ENCODE assay signal across 24 cellular contexts in genomic region chr1:160325252-160325651, GRCh38. TPM values are rescaled to one million over a fixed set of nuclear protein-coding genes. Genes with fewer than 3 reads are reported as not detected.
DNase-seq lines count a peak whose midpoint lies in the region; ATAC-seq lines count a peak whose summit lies in the region.
"Had no signal": no experiment of that assay in that cellular context is flagged by ENCODE, and none has a peak within 500 bp of the region (broad histone marks: within the 10 kb centered on the region; RNA-seq: fewer than 3 reads in every experiment).

No MANE protein-coding gene starts in this region.

- peak; percentile 99 for DNase-seq in DMS79 treated with DMSO at 0.1 percent for 48 hours (lab: John Stamatoyannopoulos, UW)
- DNase-seq in NCI-H1436 treated with DMSO at 0.1 percent for 48 hours (lab: John Stamatoyannopoulos, UW), result peak; percentile 49
- DNase-seq in NCI-H345 (lab: John Stamatoyannopoulos, UW), result peak; percentile 98
- DNase-seq in naive B cell, result no peak
- DNase-seq in H7, result no peak
- DNase-seq in activated CD8-positive, alpha-beta memory T cell treated with anti-CD3 and anti-CD28 coated beads for 24 hours, result no peak
- DNase-seq in NK-92 (lab: John Stamatoyannopoulos, UW; ENCODE audit: unreplicated experiment), result no peak
- DNase-seq: activated T-cell treated with anti-CD3 and anti-CD28 coated beads, Interleukin-2, amount 50 U/mL, for 1 hour; BE2C; dermis blood vessel endothelial cell; foreskin fibroblast; GF-D8; hypothalamus; kidney glomerular epithelial cell; mesendoderm; NCI-H226; Right ventricle myocardium superior; stimulated activated CD4-positive, alpha-beta T cell treated with anti-CD3 and anti-CD28 coated beads, Interleukin-2, amount 100 ng/mL, for 48 hours; T-cell had no signal

- H3K4me3 ChIP-seq in H7 (ENCODE audit: insufficient read depth, low read depth, low read length), result no peak overlapping the region

- H3K36me3 Mint-ChIP-seq in naive B cell, result peaks cover 19 to 35% of the 10 kb centered on the region in 2 donors

- peaks cover 0 to 3% (median 1%) of the 10 kb centered on the region in 3 donors for H3K4me1 Mint-ChIP-seq in naive B cell

- no peaks in the 10 kb centered on the region for H3K9me3 Mint-ChIP-seq in naive B cell
- H3K9me3 Mint-ChIP-seq: natural killer cell treated with Interleukin-12 subunit alpha and Interleukin-12 subunit beta and Interleukin-15 and Interleukin-18, amount 100 ng/mL, for 72 hours; T-cell had no signal

- no peak overlapping the region for H3K4me3 Mint-ChIP-seq in naive B cell
- H3K4me3 Mint-ChIP-seq: natural killer cell treated with Interleukin-12 subunit alpha and Interleukin-12 subunit beta and Interleukin-15 and Interleukin-18, amount 100 ng/mL, for 72 hours; T-cell had no signal

- H3K36me3 ChIP-seq in H7 (replicated peaks; ENCODE audit: control insufficient read depth, insufficient read depth, low read length), result peaks cover 23% of the 10 kb centered on the region

- H3K27me3 ChIP-seq in H7 (ENCODE audit: control insufficient read depth, insufficient read depth, low read length), result no peaks in the 10 kb centered on the region
- H3K27me3 ChIP-seq: BE2C had no signal

- no peaks in the 10 kb centered on the region for H3K27me3 Mint-ChIP-seq in naive B cell
- H3K27me3 Mint-ChIP-seq: natural killer cell treated with Interleukin-12 subunit alpha and Interleukin-12 subunit beta and Interleukin-15 and Interleukin-18, amount 100 ng/mL, for 72 hours; progenitor cell of endocrine pancreas; T-cell had no signal

- peak overlapping the region in 5 of 6 donors; percentile 35 to 83 (median 38) for H3K27ac Mint-ChIP-seq in naive B cell
- H3K27ac Mint-ChIP-seq: natural killer cell treated with Interleukin-12 subunit alpha and Interleukin-12 subunit beta and Interleukin-15 and Interleukin-18, amount 100 ng/mL, for 72 hours; progenitor cell of endocrine pancreas; T-cell had no signal

- ATAC-seq in naive B cell (ENCODE audit: low read depth in 2 of 2), result no peak
- ATAC-seq: natural killer cell treated with Interleukin-12 subunit alpha and Interleukin-12 subunit beta and Interleukin-15 and Interleukin-18, amount 100 ng/mL, for 72 hours; T-cell had no signal

RNA-seq across cellular contexts. Expression of gene COPA, which starts 17.8 kb away (rescaled TPM):
- polyA plus RNA-seq in naive B cell (ENCODE audit: low read depth in 6 of 6), result 100 to 1,000 TPM; 107 to 130 (median 119) TPM
- total RNA-seq in H7 (2014; rRNA removed; shearing (Covaris generic)), result 167 and 175 TPM in 2 replicates

RNA-seq across cellular contexts. Expression of gene NCSTN, which starts 17.9 kb away (rescaled TPM):
- polyA plus RNA-seq in naive B cell (ENCODE audit: low read depth in 6 of 6), result 100 to 1,000 TPM in 1 of 6 donors, 10 to 100 TPM in 5; 81.1 to 182 (median 89.3) TPM
- total RNA-seq in H7 (2014; rRNA removed; shearing (Covaris generic)), result 83.4 and 94.3 TPM in 2 replicates

RNA-seq across cellular contexts. Expression of gene PEX19, which starts 40.3 kb away (rescaled TPM):
- polyA plus RNA-seq in naive B cell (ENCODE audit: low read depth in 6 of 6), result 100 to 1,000 TPM in 1 of 6 donors, 10 to 100 TPM in 5; 49.2 to 108 (median 57.9) TPM
- 81.9 and 107 TPM in 2 replicates for total RNA-seq in H7 (2014; rRNA removed; shearing (Covaris generic))

RNA-seq across cellular contexts. Expression of gene NHLH1, which starts 41.6 kb away (rescaled TPM):
- polyA plus RNA-seq in naive B cell (ENCODE audit: low read depth in 6 of 6), result not detected
- 0.21 and 0.30 TPM in 2 replicates for total RNA-seq in H7 (2014; rRNA removed; shearing (Covaris generic))
- total RNA-seq: bronchial epithelial cell, LHCN-M2, Right ventricle myocardium superior, skeletal muscle tissue had no signal

Comparison
In these comparisons a context has a peak if more than half of its experiments do, and no peak if none do; other contexts are left out.
1. DNase-seq: peak in DMS79 treated with DMSO at 0.1 percent for 48 hours (single experiment), NCI-H1436 treated with DMSO at 0.1 percent for 48 hours (single experiment) and NCI-H345 (single experiment); none in naive B cell (single experiment), H7 (single experiment), activated CD8-positive, alpha-beta memory T cell treated with anti-CD3 and anti-CD28 coated beads for 24 hours (single experiment) and NK-92 (single experiment).